Comparison of ENCODE assay signal across 9 cellular contexts in genomic region chr1:234214911-234215892, GRCh38.
DNase-seq lines count a peak whose midpoint lies in the region; ATAC-seq and TF ChIP-seq lines count a peak whose summit lies in the region.
"Had no signal": no experiment of that assay in that cellular context is flagged by ENCODE, and none has a peak within 500 bp of the region (broad histone marks: within the 10 kb centered on the region; RNA-seq: fewer than 3 reads in every experiment).

No MANE protein-coding gene starts in this region.

- H3K27me3 Mint-ChIP-seq in natural killer cell treated with Interleukin-12 subunit alpha and Interleukin-12 subunit beta and Interleukin-15 and Interleukin-18, amount 100 ng/mL, for 72 hours: peaks cover 26 to 36% of the 10 kb centered on the region in 2 donors
- peaks cover 25 to 37% of the 10 kb centered on the region in 2 donors for H3K27me3 Mint-ChIP-seq in natural killer cell (ENCODE audit: low read depth in 2 of 2)

- H3K36me3 ChIP-seq in body of pancreas (replicated peaks in 1 of 2; ENCODE audit: insufficient read depth in 1 of 2, low read depth in 2 of 2) (no peaks in the 10 kb centered on the region), left lung (no peaks in the 10 kb centered on the region), vagina (no peaks in the 10 kb centered on the region)

- H3K4me1 ChIP-seq in body of pancreas (peaks cover 31% of the 10 kb centered on the region), left lung (peaks cover 6 to 22% of the 10 kb centered on the region in 2 donors), vagina (peaks cover 19% of the 10 kb centered on the region)

- peak overlapping the region; percentile 49 for H3K4me3 Mint-ChIP-seq in natural killer cell treated with Interleukin-12 subunit alpha and Interleukin-12 subunit beta and Interleukin-15 and Interleukin-18, amount 100 ng/mL, for 72 hours
- H3K4me3 Mint-ChIP-seq in natural killer cell: no peak overlapping the region

- H3K27ac Mint-ChIP-seq in natural killer cell treated with Interleukin-12 subunit alpha and Interleukin-12 subunit beta and Interleukin-15 and Interleukin-18, amount 100 ng/mL, for 72 hours: no peak overlapping the region
- no peak overlapping the region for H3K27ac Mint-ChIP-seq in natural killer cell

- intact Hi-C loops in natural killer cell (cut with micrococcal nuclease): no loop called here
- intact Hi-C loops in body of pancreas (cut with DNase I): loop anchor here (5.0 kb wide), 1 partner anchor 97 kb away; no protein-coding TSS in a partner anchor
- intact Hi-C loops in left lung (cut with DNase I): no loop called here
- intact Hi-C loops in vagina (cut with DNase I): no loop called here

- ATAC-seq in natural killer cell treated with Interleukin-12 subunit alpha and Interleukin-12 subunit beta and Interleukin-15 and Interleukin-18, amount 100 ng/mL, for 72 hours: no peak
- ATAC-seq in natural killer cell (no peak), body of pancreas (peak; percentile 84), left lung (peak; percentile 79), omental fat pad (ENCODE audit: low FRiP score) (no peak)
- ATAC-seq: HCT116 had no signal

- H3K4me3 ChIP-seq in body of pancreas (peak overlapping the region; percentile 20 to 27), left lung (peak overlapping the region; percentile 24 to 46), vagina (peak overlapping the region; percentile 36 to 39)

- H3K27me3 ChIP-seq in body of pancreas: no peaks in the 10 kb centered on the region
- H3K27me3 ChIP-seq in left lung: peaks cover 14 to 42% of the 10 kb centered on the region in 2 donors
- no peaks in the 10 kb centered on the region for H3K27me3 ChIP-seq in vagina

- H3K36me3 Mint-ChIP-seq in natural killer cell treated with Interleukin-12 subunit alpha and Interleukin-12 subunit beta and Interleukin-15 and Interleukin-18, amount 100 ng/mL, for 72 hours: no peaks in the 10 kb centered on the region
- no peaks in the 10 kb centered on the region for H3K36me3 Mint-ChIP-seq in natural killer cell

- no peaks in the 10 kb centered on the region for H3K9me3 Mint-ChIP-seq in natural killer cell treated with Interleukin-12 subunit alpha and Interleukin-12 subunit beta and Interleukin-15 and Interleukin-18, amount 100 ng/mL, for 72 hours
- H3K9me3 Mint-ChIP-seq in natural killer cell: no peaks in the 10 kb centered on the region

- peak overlapping the region; percentile 62 to 94 (median 71) for H3K27ac ChIP-seq in body of pancreas
- H3K27ac ChIP-seq in left lung: no peak overlapping the region
- peak overlapping the region; percentile 49 for H3K27ac ChIP-seq in vagina

- WGBS in body of pancreas, 2 donors: 13 to 33% methylated on average over 10 to 20 of the region's 20 CpGs

- TF ChIP-seq POLR2A in body of pancreas (IDR thresholded peaks at IDR 0.05) (peak; percentile 58 to 72 (median 59)), vagina (IDR thresholded peaks at IDR 0.05) (no peak)

- DNase-seq in natural killer cell treated with Interleukin-12 subunit alpha and Interleukin-12 subunit beta and Interleukin-15 and Interleukin-18, amount 100 ng/mL, for 72 hours (ENCODE audit: low spot score): no peak
- DNase-seq in natural killer cell: no peak
- peak; percentile 81 to 95 (median 88) for DNase-seq in body of pancreas
- DNase-seq in left lung: peak; percentile 48 to 82
- DNase-seq in vagina (ENCODE audit: extremely low spot score in 2 of 2): peak in 1 of 2 donors; percentile 67
- no peak for DNase-seq in CD1c-positive myeloid dendritic cell (ENCODE audit: extremely low spot score)
- DNase-seq in GM19238 (ENCODE audit: insufficient read length, low spot score): no peak
- no peak for DNase-seq in omental fat pad (ENCODE audit: low spot score)

- TF ChIP-seq CTCF in natural killer cell (IDR thresholded peaks at IDR 0.05) (no peak), body of pancreas (IDR thresholded peaks at IDR 0.05) (no peak), left lung (IDR thresholded peaks at IDR 0.05) (no peak), vagina (IDR thresholded peaks at IDR 0.05) (no peak), omental fat pad (IDR thresholded peaks at IDR 0.05) (no peak)

- peaks cover 4% of the 10 kb centered on the region in 2 donors for H3K4me1 Mint-ChIP-seq in natural killer cell treated with Interleukin-12 subunit alpha and Interleukin-12 subunit beta and Interleukin-15 and Interleukin-18, amount 100 ng/mL, for 72 hours (ENCODE audit: low read depth in 2 of 2)
- peaks cover 0 to 4% of the 10 kb centered on the region in 2 donors for H3K4me1 Mint-ChIP-seq in natural killer cell

- no peaks in the 10 kb centered on the region for H3K9me3 ChIP-seq in body of pancreas
- H3K9me3 ChIP-seq in left lung: no peaks in the 10 kb centered on the region
- no peaks in the 10 kb centered on the region for H3K9me3 ChIP-seq in vagina

Comparison
In these comparisons a context has a peak if more than half of its experiments do, and no peak if none do; other contexts are left out.
1. ATAC-seq: peak in body of pancreas (single experiment) and left lung (single experiment); none in natural killer cell treated with Interleukin-12 subunit alpha and Interleukin-12 subunit beta and Interleukin-15 and Interleukin-18, amount 100 ng/mL, for 72 hours (0 of 2), natural killer cell (0 of 3) and omental fat pad (single experiment).
2. DNase-seq: peak in body of pancreas (4 of 4) and left lung (2 of 2); none in natural killer cell treated with Interleukin-12 subunit alpha and Interleukin-12 subunit beta and Interleukin-15 and Interleukin-18, amount 100 ng/mL, for 72 hours (single experiment), natural killer cell (single experiment), CD1c-positive myeloid dendritic cell (single experiment), GM19238 (single experiment) and omental fat pad (single experiment).
3. H3K27ac ChIP-seq: peak in body of pancreas (4 of 4) and vagina (single experiment); none in left lung (0 of 2).
4. POLR2A ChIP-seq: peak in body of pancreas (3 of 3); none in vagina (0 of 2).
5. Peak in every context shown above with its lines, with median percentiles within 50 percentile points of each other: H3K4me3 ChIP-seq.